Comparison of ENCODE assay signal across 1 cellular context in the genomic region with DNA sequence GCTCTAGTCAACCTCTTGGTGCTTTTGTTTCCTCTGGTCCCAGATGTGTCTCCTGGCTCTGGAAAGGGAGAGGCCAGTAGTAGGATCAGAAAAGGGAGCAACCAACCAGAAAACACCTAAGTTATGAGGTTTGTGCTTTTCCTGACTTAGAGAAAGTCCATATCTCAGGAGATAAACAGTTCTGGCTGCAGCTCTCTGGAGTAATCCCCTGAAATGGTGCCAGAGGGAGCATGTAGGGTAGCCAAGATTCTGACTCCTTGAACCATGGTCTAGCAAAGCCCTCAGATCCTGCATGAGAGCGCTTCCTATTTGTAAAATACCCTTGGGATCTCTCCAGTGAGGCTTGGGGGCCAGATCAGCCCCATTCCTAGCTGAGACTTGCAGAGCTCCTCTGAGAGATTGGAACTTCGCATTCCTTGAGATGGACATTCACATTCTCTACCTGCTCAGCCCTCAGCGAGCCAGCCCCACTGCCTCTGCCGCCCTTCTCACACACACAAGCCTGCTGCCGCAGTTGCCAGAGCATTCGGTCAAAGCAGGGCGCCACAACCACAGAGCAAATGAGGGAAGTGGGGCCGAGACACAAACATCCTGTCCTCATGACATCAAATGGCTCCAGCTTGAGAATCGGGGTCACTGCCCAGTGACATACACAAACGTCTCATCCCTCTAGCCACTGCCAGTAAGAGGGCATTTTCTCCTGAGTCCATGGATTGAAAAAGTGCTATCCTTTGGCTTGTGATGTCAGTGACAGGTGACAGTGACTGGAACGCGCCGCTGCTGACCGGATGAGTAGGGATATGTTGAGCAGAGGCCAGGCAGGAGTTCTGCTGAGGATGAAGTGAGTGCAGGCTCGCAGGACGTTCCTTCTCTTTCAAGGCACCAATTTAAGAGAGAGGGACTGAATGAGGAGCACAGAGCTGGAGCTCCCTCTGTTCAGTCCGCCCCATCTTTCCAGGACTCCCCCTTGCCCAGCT.
TF ChIP-seq lines count a peak whose summit lies in the region.

No MANE protein-coding gene starts in this region.

TF ChIP-seq in GM23338, 12 proteins besides CTCF, POLR2A, EP300 and RAD21 (continued from another document):
- TF ChIP-seq, protein P1, sequence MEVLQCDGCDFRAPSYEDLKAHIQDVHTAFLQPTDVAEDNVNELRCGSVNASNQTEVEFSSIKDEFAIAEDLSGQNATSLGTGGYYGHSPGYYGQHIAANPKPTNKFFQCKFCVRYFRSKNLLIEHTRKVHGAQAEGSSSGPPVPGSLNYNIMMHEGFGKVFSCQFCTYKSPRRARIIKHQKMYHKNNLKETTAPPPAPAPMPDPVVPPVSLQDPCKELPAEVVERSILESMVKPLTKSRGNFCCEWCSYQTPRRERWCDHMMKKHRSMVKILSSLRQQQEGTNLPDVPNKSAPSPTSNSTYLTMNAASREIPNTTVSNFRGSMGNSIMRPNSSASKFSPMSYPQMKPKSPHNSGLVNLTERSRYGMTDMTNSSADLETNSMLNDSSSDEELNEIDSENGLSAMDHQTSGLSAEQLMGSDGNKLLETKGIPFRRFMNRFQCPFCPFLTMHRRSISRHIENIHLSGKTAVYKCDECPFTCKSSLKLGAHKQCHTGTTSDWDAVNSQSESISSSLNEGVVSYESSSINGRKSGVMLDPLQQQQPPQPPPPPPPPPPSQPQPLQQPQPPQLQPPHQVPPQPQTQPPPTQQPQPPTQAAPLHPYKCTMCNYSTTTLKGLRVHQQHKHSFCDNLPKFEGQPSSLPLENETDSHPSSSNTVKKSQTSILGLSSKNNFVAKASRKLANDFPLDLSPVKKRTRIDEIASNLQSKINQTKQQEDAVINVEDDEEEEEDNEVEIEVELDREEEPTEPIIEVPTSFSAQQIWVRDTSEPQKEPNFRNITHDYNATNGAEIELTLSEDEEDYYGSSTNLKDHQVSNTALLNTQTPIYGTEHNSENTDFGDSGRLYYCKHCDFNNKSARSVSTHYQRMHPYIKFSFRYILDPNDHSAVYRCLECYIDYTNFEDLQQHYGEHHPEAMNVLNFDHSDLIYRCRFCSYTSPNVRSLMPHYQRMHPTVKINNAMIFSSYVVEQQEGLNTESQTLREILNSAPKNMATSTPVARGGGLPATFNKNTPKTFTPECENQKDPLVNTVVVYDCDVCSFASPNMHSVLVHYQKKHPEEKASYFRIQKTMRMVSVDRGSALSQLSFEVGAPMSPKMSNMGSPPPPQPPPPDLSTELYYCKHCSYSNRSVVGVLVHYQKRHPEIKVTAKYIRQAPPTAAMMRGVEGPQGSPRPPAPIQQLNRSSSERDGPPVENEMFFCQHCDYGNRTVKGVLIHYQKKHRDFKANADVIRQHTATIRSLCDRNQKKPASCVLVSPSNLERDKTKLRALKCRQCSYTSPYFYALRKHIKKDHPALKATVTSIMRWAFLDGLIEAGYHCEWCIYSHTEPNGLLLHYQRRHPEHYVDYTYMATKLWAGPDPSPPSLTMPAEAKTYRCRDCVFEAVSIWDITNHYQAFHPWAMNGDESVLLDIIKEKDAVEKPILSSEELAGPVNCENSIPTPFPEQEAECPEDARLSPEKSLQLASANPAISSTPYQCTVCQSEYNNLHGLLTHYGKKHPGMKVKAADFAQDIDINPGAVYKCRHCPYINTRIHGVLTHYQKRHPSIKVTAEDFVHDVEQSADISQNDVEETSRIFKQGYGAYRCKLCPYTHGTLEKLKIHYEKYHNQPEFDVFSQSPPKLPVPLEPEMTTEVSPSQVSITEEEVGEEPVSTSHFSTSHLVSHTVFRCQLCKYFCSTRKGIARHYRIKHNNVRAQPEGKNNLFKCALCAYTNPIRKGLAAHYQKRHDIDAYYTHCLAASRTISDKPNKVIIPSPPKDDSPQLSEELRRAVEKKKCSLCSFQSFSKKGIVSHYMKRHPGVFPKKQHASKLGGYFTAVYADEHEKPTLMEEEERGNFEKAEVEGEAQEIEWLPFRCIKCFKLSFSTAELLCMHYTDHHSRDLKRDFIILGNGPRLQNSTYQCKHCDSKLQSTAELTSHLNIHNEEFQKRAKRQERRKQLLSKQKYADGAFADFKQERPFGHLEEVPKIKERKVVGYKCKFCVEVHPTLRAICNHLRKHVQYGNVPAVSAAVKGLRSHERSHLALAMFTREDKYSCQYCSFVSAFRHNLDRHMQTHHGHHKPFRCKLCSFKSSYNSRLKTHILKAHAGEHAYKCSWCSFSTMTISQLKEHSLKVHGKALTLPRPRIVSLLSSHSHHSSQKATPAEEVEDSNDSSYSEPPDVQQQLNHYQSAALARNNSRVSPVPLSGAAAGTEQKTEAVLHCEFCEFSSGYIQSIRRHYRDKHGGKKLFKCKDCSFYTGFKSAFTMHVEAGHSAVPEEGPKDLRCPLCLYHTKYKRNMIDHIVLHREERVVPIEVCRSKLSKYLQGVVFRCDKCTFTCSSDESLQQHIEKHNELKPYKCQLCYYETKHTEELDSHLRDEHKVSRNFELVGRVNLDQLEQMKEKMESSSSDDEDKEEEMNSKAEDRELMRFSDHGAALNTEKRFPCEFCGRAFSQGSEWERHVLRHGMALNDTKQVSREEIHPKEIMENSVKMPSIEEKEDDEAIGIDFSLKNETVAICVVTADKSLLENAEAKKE (CRISPR knock-in tag; IDR thresholded peaks at IDR 0.05): no peak
- TF ChIP-seq, protein P2, sequence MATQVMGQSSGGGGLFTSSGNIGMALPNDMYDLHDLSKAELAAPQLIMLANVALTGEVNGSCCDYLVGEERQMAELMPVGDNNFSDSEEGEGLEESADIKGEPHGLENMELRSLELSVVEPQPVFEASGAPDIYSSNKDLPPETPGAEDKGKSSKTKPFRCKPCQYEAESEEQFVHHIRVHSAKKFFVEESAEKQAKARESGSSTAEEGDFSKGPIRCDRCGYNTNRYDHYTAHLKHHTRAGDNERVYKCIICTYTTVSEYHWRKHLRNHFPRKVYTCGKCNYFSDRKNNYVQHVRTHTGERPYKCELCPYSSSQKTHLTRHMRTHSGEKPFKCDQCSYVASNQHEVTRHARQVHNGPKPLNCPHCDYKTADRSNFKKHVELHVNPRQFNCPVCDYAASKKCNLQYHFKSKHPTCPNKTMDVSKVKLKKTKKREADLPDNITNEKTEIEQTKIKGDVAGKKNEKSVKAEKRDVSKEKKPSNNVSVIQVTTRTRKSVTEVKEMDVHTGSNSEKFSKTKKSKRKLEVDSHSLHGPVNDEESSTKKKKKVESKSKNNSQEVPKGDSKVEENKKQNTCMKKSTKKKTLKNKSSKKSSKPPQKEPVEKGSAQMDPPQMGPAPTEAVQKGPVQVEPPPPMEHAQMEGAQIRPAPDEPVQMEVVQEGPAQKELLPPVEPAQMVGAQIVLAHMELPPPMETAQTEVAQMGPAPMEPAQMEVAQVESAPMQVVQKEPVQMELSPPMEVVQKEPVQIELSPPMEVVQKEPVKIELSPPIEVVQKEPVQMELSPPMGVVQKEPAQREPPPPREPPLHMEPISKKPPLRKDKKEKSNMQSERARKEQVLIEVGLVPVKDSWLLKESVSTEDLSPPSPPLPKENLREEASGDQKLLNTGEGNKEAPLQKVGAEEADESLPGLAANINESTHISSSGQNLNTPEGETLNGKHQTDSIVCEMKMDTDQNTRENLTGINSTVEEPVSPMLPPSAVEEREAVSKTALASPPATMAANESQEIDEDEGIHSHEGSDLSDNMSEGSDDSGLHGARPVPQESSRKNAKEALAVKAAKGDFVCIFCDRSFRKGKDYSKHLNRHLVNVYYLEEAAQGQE (IDR thresholded peaks at IDR 0.05; ENCODE audit: unreplicated experiment): no peak
- TF ChIP-seq ETS1 (IDR thresholded peaks at IDR 0.05) (no peak), NANOG (IDR thresholded peaks at IDR 0.05; ENCODE audit: borderline replicate concordance) (no peak), EZH2phosphoT487 (IDR thresholded peaks at IDR 0.05; ENCODE audit: unreplicated experiment) (no peak)
